In genomic region chr1:153790282-153790995, GRCh38 we compare ENCODE assay signal across 8 cellular contexts. TPM values are rescaled to one million over a fixed set of nuclear protein-coding genes. Genes with fewer than 3 reads are reported as not detected.
DNase-seq lines count a peak whose midpoint lies in the region; ATAC-seq and TF ChIP-seq lines count a peak whose summit lies in the region.

No MANE protein-coding gene starts in this region.

- peaks cover 18% of the 10 kb centered on the region for H3K4me1 ChIP-seq in ACC112 (ENCODE audit: control insufficient read depth, insufficient read depth, low read length, unreplicated experiment)
- H3K4me1 ChIP-seq in esophagus squamous epithelium, result peaks cover 13 to 30% (median 20%) of the 10 kb centered on the region in 3 donors

- peak overlapping the region; percentile 79 for H3K27ac ChIP-seq in ACC112 (ENCODE audit: low read depth, low read length)
- H3K27ac ChIP-seq in esophagus squamous epithelium, result peak overlapping the region; percentile 72 to 93 (median 88)

- H3K36me3 ChIP-seq in ACC112 (ENCODE audit: insufficient read depth, low read length), result no peaks in the 10 kb centered on the region
- H3K36me3 ChIP-seq in esophagus squamous epithelium, result no peaks in the 10 kb centered on the region

- intact Hi-C loops in esophagus squamous epithelium (cut with DNase I), result no loop called here

- no peaks in the 10 kb centered on the region for H3K36me3 Mint-ChIP-seq in nephron (ENCODE audit: low read depth)

- no peaks in the 10 kb centered on the region for H3K79me2 ChIP-seq in ACC112 (ENCODE audit: control insufficient read depth, insufficient read depth, low read length, unreplicated experiment)

- H3K27me3 ChIP-seq in ACC112 (ENCODE audit: insufficient read depth, low read length), result no peaks in the 10 kb centered on the region
- H3K27me3 ChIP-seq in esophagus squamous epithelium, result no peaks in the 10 kb centered on the region

- peak overlapping the region; percentile 19 to 82 (median 76) for H3K27ac Mint-ChIP-seq in nephron

- H2AFZ ChIP-seq in ACC112 (ENCODE audit: low read length, unreplicated experiment), result peak overlapping the region; percentile 91

- no peaks in the 10 kb centered on the region for H3K9me3 Mint-ChIP-seq in nephron

- peaks cover 7% of the 10 kb centered on the region for H3K27me3 Mint-ChIP-seq in nephron (ENCODE audit: low read depth)

- H3K4me1 Mint-ChIP-seq in nephron, result peaks cover 21% of the 10 kb centered on the region

- no peaks in the 10 kb centered on the region for H3K9me3 ChIP-seq in esophagus squamous epithelium

- peak; percentile 2 for ATAC-seq in GM19035 (IDR thresholded peaks at IDR 0.05; ENCODE audit: unreplicated experiment)

- DNase-seq in SIG-M5 treated with dmso at 0.1 percent for 504 hours (lab: John Stamatoyannopoulos, UW; ENCODE audit: unreplicated experiment), result peak; percentile 70
- DNase-seq in esophagus squamous epithelium (lab: John Stamatoyannopoulos, UW), result no peak
- no peak for DNase-seq in HPDE6-E6E7 (ENCODE audit: extremely low spot score)
- no peak for DNase-seq in germinal center (ENCODE audit: low spot score)
- no peak for DNase-seq in activated gamma-delta T cell treated with Interleukin-2 at 50 U/mL for 16 hours

- TF ChIP-seq CTCF in esophagus squamous epithelium (IDR thresholded peaks at IDR 0.05), result no peak
- TF ChIP-seq CTCF in nephron (IDR thresholded peaks at IDR 0.05; ENCODE audit: unreplicated experiment in 3 of 3), result no peak

- H3K4me3 ChIP-seq in ACC112 (ENCODE audit: low read depth, low read length), result peak overlapping the region; percentile 44
- peak overlapping the region in 3 of 4 donors; percentile 18 to 58 (median 27) for H3K4me3 ChIP-seq in esophagus squamous epithelium

- peak overlapping the region in 1 of 3 experiments; percentile 51 for H3K4me3 Mint-ChIP-seq in nephron

- peak in 1 of 4 donors; percentile 24 for TF ChIP-seq POLR2A in esophagus squamous epithelium (IDR thresholded peaks at IDR 0.05)

- 15 to 53% methylated on average over 9 to 15 of the region's 16 CpGs for WGBS in esophagus squamous epithelium, 2 donors

RNA-seq across cellular contexts. Expression of gene SLC27A3, which starts 15.2 kb away (rescaled TPM):
- total RNA-seq in esophagus squamous epithelium, result 10 to 100 TPM in 2 of 4 donors, 1 to 10 TPM in 2; 7.6 to 15.0 (median 11.2) TPM
